In the genomic region with DNA sequence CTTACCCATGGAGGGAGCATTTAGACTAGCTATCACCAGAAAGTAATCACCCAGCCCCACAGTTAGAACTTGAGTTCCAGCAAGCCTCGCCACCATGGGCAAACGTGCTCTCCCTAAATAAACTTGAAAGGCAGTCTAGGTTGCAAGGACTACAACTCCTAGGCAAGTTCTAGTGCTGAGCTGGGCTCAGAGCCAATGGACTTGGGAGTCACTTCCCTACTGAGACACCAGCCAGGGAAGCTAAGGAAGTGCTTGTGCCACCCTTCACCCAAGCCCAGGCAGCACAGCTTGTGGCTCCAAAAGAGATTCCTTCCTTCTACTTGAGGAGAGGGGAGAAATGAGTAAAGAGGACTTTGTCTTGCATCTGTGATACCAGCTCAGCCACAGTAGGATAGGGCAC, we compare ENCODE assay signal across 19 cellular contexts. TPM values are rescaled to one million over a fixed set of nuclear protein-coding genes. Genes with fewer than 3 reads are reported as not detected.
A peak's percentile ranks its signal among the peaks of the same experiment; 100 is the strongest.
DNase-seq lines count a peak whose midpoint lies in the region; ATAC-seq and TF ChIP-seq lines count a peak whose summit lies in the region.
"Had no signal": no experiment of that assay in that cellular context is flagged by ENCODE, and none has a peak within 500 bp of the region (broad histone marks: within the 10 kb centered on the region; RNA-seq: fewer than 3 reads in every experiment).

No MANE protein-coding gene starts in this region.

- H3K18ac ChIP-seq in neuronal stem cell (ENCODE audit: low read length) = no peak overlapping the region

- no peak overlapping the region for H2BK120ac ChIP-seq in neuronal stem cell (ENCODE audit: low read depth, low read length)

- no peak overlapping the region for H3K4me2 ChIP-seq in neuronal stem cell (ENCODE audit: insufficient read depth, low read length, poor library complexity, severe bottlenecking)

- no peaks in the 10 kb centered on the region for H3K27me3 Mint-ChIP-seq in endodermal cell (ENCODE audit: insufficient read depth)

- no peak overlapping the region for H2BK15ac ChIP-seq in neuronal stem cell (ENCODE audit: low read length)

- H3K27me3 ChIP-seq in endodermal cell (ENCODE audit: control insufficient read depth, insufficient read depth, low read length, poor library complexity, severe bottlenecking) (no peaks in the 10 kb centered on the region), neuronal stem cell (ENCODE audit: control insufficient read depth in 3 of 3, insufficient read depth in 3 of 3, low read depth in 1 of 3, low read length in 3 of 3) (peaks cover 0 to 2% (median 0%) of the 10 kb centered on the region in 3 experiments), ascending aorta (no peaks in the 10 kb centered on the region)
- H3K27me3 ChIP-seq: Peyer's patch had no signal

- intact Hi-C loops in Right ventricle myocardium superior (cut with DNase I) = no loop called here
- intact Hi-C loops in left ventricle myocardium superior (cut with micrococcal nuclease) = no loop called here
- intact Hi-C loops in ascending aorta (cut with DNase I) = no loop called here

- H4K91ac ChIP-seq in neuronal stem cell (ENCODE audit: low read depth, low read length, poor library complexity) = no peak overlapping the region

- no peak overlapping the region for H3K23ac ChIP-seq in neuronal stem cell (ENCODE audit: low read depth, low read length, poor library complexity)

- 95 to 100% methylated on average over 1 to 2 of the region's 2 CpGs for WGBS in endodermal cell (ENCODE audit: insufficient coverage in 1 of 2, insufficient read length in 1 of 2), 2 experiments
- WGBS in neuronal stem cell (ENCODE audit: extremely low coverage in 2 of 2, insufficient read length in 2 of 2, insufficient replicate concordance in 1 of 2), 2 donors = no CpG with 5 or more reads among the region's 2 CpGs

- H3K9me3 ChIP-seq in endodermal cell (ENCODE audit: control insufficient read depth, low read length) (no peaks in the 10 kb centered on the region), neuronal stem cell (replicated peaks in 1 of 2; ENCODE audit: control insufficient read depth in 2 of 2, insufficient read depth in 1 of 2, low read depth in 1 of 2, low read length in 2 of 2) (no peaks in the 10 kb centered on the region), ascending aorta (no peaks in the 10 kb centered on the region)
- H3K9me3 ChIP-seq: Peyer's patch had no signal

- H3K36me3 Mint-ChIP-seq in endodermal cell (ENCODE audit: low read depth) = peaks cover 10% of the 10 kb centered on the region

- no peak overlapping the region for H4K8ac ChIP-seq in neuronal stem cell (ENCODE audit: low read depth, low read length)

- H3K36me3 ChIP-seq in endodermal cell (ENCODE audit: control insufficient read depth, insufficient read depth, low read length) = no peaks in the 10 kb centered on the region
- no peaks in the 10 kb centered on the region for H3K36me3 ChIP-seq in neuronal stem cell (replicated peaks in 1 of 2; ENCODE audit: control insufficient read depth in 2 of 2, insufficient read depth in 2 of 2, low read length in 2 of 2)
- no peaks in the 10 kb centered on the region for H3K36me3 ChIP-seq in ascending aorta
- H3K36me3 ChIP-seq: Peyer's patch had no signal

- H3K4me3 ChIP-seq in endodermal cell (ENCODE audit: low read length) = no peak overlapping the region
- H3K4me3 ChIP-seq in neuronal stem cell (ENCODE audit: low read length in 2 of 2) = no peak overlapping the region
- H3K4me3 ChIP-seq in ascending aorta = no peak overlapping the region
- H3K4me3 ChIP-seq: GM12878, Peyer's patch had no signal

- H3K9ac ChIP-seq in endodermal cell (ENCODE audit: extremely low read depth, low read length, poor library complexity, severe bottlenecking) = no peak overlapping the region
- no peak overlapping the region for H3K9ac ChIP-seq in neuronal stem cell (ENCODE audit: low read depth, low read length, poor library complexity)

- H3K9me3 Mint-ChIP-seq in endodermal cell = peaks cover 9% of the 10 kb centered on the region
- H3K9me3 Mint-ChIP-seq: H9 had no signal

- ATAC-seq in Right ventricle myocardium superior (ENCODE audit: poor library complexity) (no peak), left ventricle myocardium superior (no peak)
- ATAC-seq: GM12878 had no signal

- H3K4ac ChIP-seq in neuronal stem cell (ENCODE audit: low read length) = no peak overlapping the region

- H2BK5ac ChIP-seq in neuronal stem cell (ENCODE audit: low read length) = no peak overlapping the region

- peak; percentile 31 for DNase-seq in Right ventricle myocardium superior
- DNase-seq in left ventricle myocardium superior = no peak
- no peak for DNase-seq in endodermal cell
- DNase-seq in neuronal stem cell (ENCODE audit: low spot score) = no peak
- DNase-seq in OCI-M1 (lab: John Stamatoyannopoulos, UW) = no peak
- no peak for DNase-seq in ascending aorta (ENCODE audit: low spot score in 2 of 2)
- DNase-seq in GM03348 (ENCODE audit: low spot score) = no peak
- no peak for DNase-seq in superior temporal gyrus (ENCODE audit: extremely low spot score)
- DNase-seq: C1 segment of cervical spinal cord, COR-L47, DMS53, H9, MM.1S, NCI-H187 treated with DMSO at 0.1 percent for 48 hours, NCI-H446, NCI-H748 treated with DMSO at 0.1 percent for 48 hours, Peyer's patch, SHP77 had no signal

- H3K27ac Mint-ChIP-seq in endodermal cell = peak overlapping the region; percentile 20

- H3K4me1 ChIP-seq in endodermal cell (ENCODE audit: control insufficient read depth, insufficient read depth, low read length) (no peaks in the 10 kb centered on the region), neuronal stem cell (ENCODE audit: control insufficient read depth in 2 of 2, insufficient read depth in 1 of 2, low read depth in 1 of 2, low read length in 2 of 2) (no peaks in the 10 kb centered on the region), ascending aorta (no peaks in the 10 kb centered on the region)
- H3K4me1 ChIP-seq: Peyer's patch had no signal

- H3K4me3 Mint-ChIP-seq in endodermal cell = no peak overlapping the region
- H3K4me3 Mint-ChIP-seq: H9 had no signal

- peak overlapping the region; percentile 1 for H3K14ac ChIP-seq in neuronal stem cell (ENCODE audit: low read length)

- no peaks in the 10 kb centered on the region for H3K79me1 ChIP-seq in neuronal stem cell (ENCODE audit: low read depth, low read length)

- H3K27ac ChIP-seq in endodermal cell (ENCODE audit: low read depth, low read length) (no peak overlapping the region), neuronal stem cell (replicated peaks; ENCODE audit: low read length) (no peak overlapping the region), ascending aorta (no peak overlapping the region)
- H3K27ac ChIP-seq: Peyer's patch had no signal

- TF ChIP-seq CTCF in endodermal cell (conservative IDR thresholded peaks at IDR 0.05) (no peak), ascending aorta (IDR thresholded peaks at IDR 0.05) (no peak)

- no peak overlapping the region for H2AFZ ChIP-seq in neuronal stem cell (ENCODE audit: low read length)

- H3K4me1 Mint-ChIP-seq in endodermal cell = no peaks in the 10 kb centered on the region
- H3K4me1 Mint-ChIP-seq: H9 had no signal

- H2AK5ac ChIP-seq in neuronal stem cell (ENCODE audit: low read depth, low read length) = no peak overlapping the region

- H2BK12ac ChIP-seq in neuronal stem cell (ENCODE audit: low read length) = no peak overlapping the region

RNA-seq across cellular contexts. Expression of gene SLCO1A2, which starts 57.9 kb away (rescaled TPM):
- not detected for total RNA-seq in Right ventricle myocardium superior
- not detected for total RNA-seq in left ventricle myocardium superior
- total RNA-seq in endodermal cell = 10 to 100 TPM in 1 of 2 donors, 1 to 10 TPM in 1; 7.3 to 35.4 TPM
- 7.7 TPM for polyA plus RNA-seq in endodermal cell (2013, experiment 1 of 2)
- 4.4 TPM for polyA plus RNA-seq in endodermal cell (2013, experiment 2 of 2)
- 0.93 TPM for polyA plus RNA-seq in neuronal stem cell (2013, experiment 1 of 2)
- polyA plus RNA-seq in neuronal stem cell (2013, experiment 2 of 2) = 1.00 TPM
- not detected for total RNA-seq in ascending aorta
- total RNA-seq: GM12878, Peyer's patch had no signal
- polyA plus RNA-seq: GM12878 had no signal
